In the genomic region with DNA sequence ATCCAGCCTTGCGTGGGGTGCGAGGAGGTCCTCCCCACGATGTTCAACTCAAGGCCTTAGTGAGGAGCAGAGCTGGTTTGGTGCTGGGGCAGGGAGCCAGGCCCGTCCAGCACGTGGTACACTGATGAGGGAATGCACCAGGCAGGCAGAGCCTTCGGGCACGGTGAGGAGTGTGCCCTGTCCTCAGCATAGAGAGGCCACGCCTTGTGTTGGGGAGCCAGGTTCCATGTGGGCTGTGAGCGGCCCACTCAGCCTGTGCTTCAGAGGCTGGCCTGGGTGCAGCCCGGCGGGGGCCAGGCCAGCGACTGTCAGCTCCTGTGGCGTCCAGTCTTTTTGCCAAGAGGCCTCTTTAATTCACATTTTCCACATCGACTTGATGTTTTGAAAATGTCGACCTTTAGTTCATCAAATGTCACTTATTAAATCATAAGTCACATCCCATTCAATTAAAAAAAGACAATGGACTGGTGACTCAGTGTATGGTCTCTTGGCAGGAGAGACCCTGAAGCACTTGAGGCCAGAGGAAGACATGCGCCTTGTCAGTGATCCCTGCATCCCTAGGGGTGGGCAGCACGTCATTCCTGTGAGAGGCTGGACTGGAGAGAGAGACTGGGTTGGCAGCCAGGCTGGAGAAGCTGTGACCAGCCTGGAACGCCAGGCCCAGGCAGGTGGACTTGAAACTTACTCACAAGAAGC, we compare ENCODE assay signal across 12 cellular contexts. TPM values are rescaled to one million over a fixed set of nuclear protein-coding genes. Genes with fewer than 3 reads are reported as not detected.
DNase-seq lines count a peak whose midpoint lies in the region; ATAC-seq, FAIRE-seq and TF ChIP-seq lines count a peak whose summit lies in the region.
"Had no signal": no experiment of that assay in that cellular context is flagged by ENCODE, and none has a peak within 500 bp of the region (broad histone marks: within the 10 kb centered on the region; RNA-seq: fewer than 3 reads in every experiment).

No MANE protein-coding gene starts in this region.

- H3K9me3 ChIP-seq in Caco-2 (no peaks in the 10 kb centered on the region), liver (ENCODE audit: control insufficient read depth in 4 of 4, low read length in 3 of 4) (no peaks in the 10 kb centered on the region), small intestine (ENCODE audit: control insufficient read depth, low read depth) (no peaks in the 10 kb centered on the region)

- H3K4me1 ChIP-seq in Caco-2 (peaks cover 59% of the 10 kb centered on the region), liver (ENCODE audit: control insufficient read depth in 4 of 4, insufficient read depth in 4 of 4, low read length in 3 of 4) (peaks cover 32 to 90% (median 53%) of the 10 kb centered on the region in 4 donors), small intestine (ENCODE audit: control insufficient read depth in 2 of 2, insufficient read depth in 1 of 2, low read depth in 1 of 2, low read length in 1 of 2) (peaks cover 19 to 22% of the 10 kb centered on the region in 2 donors)

- H3K27me3 ChIP-seq in Caco-2 (replicated peaks; ENCODE audit: control insufficient read depth, insufficient read depth, low read length) = no peaks in the 10 kb centered on the region
- H3K27me3 ChIP-seq in liver (ENCODE audit: control insufficient read depth in 4 of 4, insufficient read depth in 4 of 4, low read length in 3 of 4) = no peaks in the 10 kb centered on the region
- no peaks in the 10 kb centered on the region for H3K27me3 ChIP-seq in small intestine (ENCODE audit: control insufficient read depth in 2 of 2, insufficient read depth in 2 of 2, low read length in 2 of 2)

- H3K4me3 ChIP-seq in Caco-2 (ENCODE audit: low read depth, low read length) = no peak overlapping the region
- no peak overlapping the region for H3K4me3 ChIP-seq in liver (ENCODE audit: low read depth in 1 of 3, low read length in 3 of 3)
- no peak overlapping the region for H3K4me3 ChIP-seq in small intestine (ENCODE audit: low read depth in 1 of 2, low read length in 2 of 2)

- H3K36me3 ChIP-seq in Caco-2 (ENCODE audit: control insufficient read depth, insufficient read depth, low read length) (peaks cover 2% of the 10 kb centered on the region), liver (ENCODE audit: control insufficient read depth in 4 of 4, insufficient read depth in 3 of 4, low read depth in 1 of 4, low read length in 3 of 4) (no peaks in the 10 kb centered on the region), small intestine (ENCODE audit: control insufficient read depth in 2 of 2, insufficient read depth in 2 of 2, low read length in 2 of 2) (peaks cover 0 to 1% of the 10 kb centered on the region in 2 donors)

- DNase-seq in Caco-2 (no peak), small intestine (no peak), ecto neural progenitor cell (ENCODE audit: low spot score) (no peak), NCI-H345 (lab: John Stamatoyannopoulos, UW) (no peak)
- no peak for DNase-seq in central memory CD8-positive, alpha-beta T cell (ENCODE audit: low spot score in 2 of 2)
- DNase-seq: activated T-cell treated with anti-CD3 and anti-CD28 coated beads, Interleukin-2, amount 50 U/mL, for 24 hours; effector memory CD8-positive, alpha-beta T cell; NCI-H2081 treated with DMSO at 0.1 percent for 48 hours; T-cell had no signal

- H3K9ac ChIP-seq in liver (ENCODE audit: low read depth in 1 of 2, low read length in 2 of 2) = peak overlapping the region in 1 of 2 donors; percentile 88

- CTCF ChIA-PET in Caco-2 (lab: Charles Lee) = no interaction called here

- TF ChIP-seq CTCF in Caco-2 (IDR thresholded peaks at IDR 0.05; ENCODE audit: insufficient read depth in 1 of 2, low read depth in 1 of 2, low read length in 1 of 2, severe bottlenecking in 1 of 2, unreplicated experiment in 1 of 2) (no peak), liver (IDR thresholded peaks at IDR 0.05; ENCODE audit: low read depth, low read length, missing input control) (no peak)

- no peaks in the 10 kb centered on the region for H3K27me3 Mint-ChIP-seq in Caco-2 (ENCODE audit: insufficient read depth, unreplicated experiment)
- no peaks in the 10 kb centered on the region for H3K27me3 Mint-ChIP-seq in central memory CD8-positive, alpha-beta T cell
- H3K27me3 Mint-ChIP-seq: activated T-cell treated with anti-CD3 and anti-CD28 coated beads, Interleukin-2, amount 50 U/mL, for 24 hours; effector memory CD8-positive, alpha-beta T cell; T-cell had no signal

- peaks cover 46% of the 10 kb centered on the region for H3K36me3 Mint-ChIP-seq in Caco-2 (ENCODE audit: insufficient read depth, unreplicated experiment)
- H3K36me3 Mint-ChIP-seq in central memory CD8-positive, alpha-beta T cell (ENCODE audit: insufficient read depth) = peaks cover 9% of the 10 kb centered on the region

- POLR2A ChIA-PET in Caco-2 (lab: Charles Lee) = no interaction called here

- 72% methylated on average over 18 of the region's 18 CpGs for WGBS in liver
- 76 to 85% (median 80%) methylated on average over 18 of the region's 18 CpGs for WGBS in small intestine, 3 donors

- no peak for ATAC-seq in central memory CD8-positive, alpha-beta T cell (replicated peaks; ENCODE audit: extremely low read depth, poor library complexity, severe bottlenecking)
- ATAC-seq in HG03175 (IDR thresholded peaks at IDR 0.05; ENCODE audit: unreplicated experiment) = no peak
- no peak for ATAC-seq in HG03159 (IDR thresholded peaks at IDR 0.05; ENCODE audit: unreplicated experiment)
- ATAC-seq: effector memory CD8-positive, alpha-beta T cell; T-cell had no signal

- no peak for FAIRE-seq in small intestine (lab: Jason Lieb, UNC)

- H3K9me3 Mint-ChIP-seq in Caco-2 (ENCODE audit: unreplicated experiment) = no peaks in the 10 kb centered on the region
- no peaks in the 10 kb centered on the region for H3K9me3 Mint-ChIP-seq in central memory CD8-positive, alpha-beta T cell
- H3K9me3 Mint-ChIP-seq: activated T-cell treated with anti-CD3 and anti-CD28 coated beads, Interleukin-2, amount 50 U/mL, for 24 hours; effector memory CD8-positive, alpha-beta T cell; T-cell had no signal

- H3K27ac ChIP-seq in liver (ENCODE audit: low read depth in 1 of 2, low read length in 2 of 2) (peak overlapping the region; percentile 92 to 96), small intestine (ENCODE audit: low read depth in 1 of 2, low read length in 1 of 2) (peak overlapping the region; percentile 30 to 65)

- no TSS peak for BruUV-seq in Caco-2 (replicated peaks; lab: Mats Ljungman, UMichigan)

- intact Hi-C loops in Caco-2 (cut with micrococcal nuclease; ENCODE audit: unreplicated experiment) = loop anchor here (5.0 kb wide), 1 partner anchor 138 kb away; no protein-coding TSS in a partner anchor

- H3K4me3 Mint-ChIP-seq in Caco-2 (ENCODE audit: unreplicated experiment) = no peak overlapping the region
- H3K4me3 Mint-ChIP-seq in central memory CD8-positive, alpha-beta T cell = no peak overlapping the region
- H3K4me3 Mint-ChIP-seq: activated T-cell treated with anti-CD3 and anti-CD28 coated beads, Interleukin-2, amount 50 U/mL, for 24 hours; T-cell had no signal

- peak overlapping the region; percentile 97 for H3K27ac Mint-ChIP-seq in Caco-2 (ENCODE audit: unreplicated experiment)
- H3K27ac Mint-ChIP-seq in central memory CD8-positive, alpha-beta T cell (ENCODE audit: low read depth) = peak overlapping the region; percentile 32
- H3K27ac Mint-ChIP-seq: activated T-cell treated with anti-CD3 and anti-CD28 coated beads, Interleukin-2, amount 50 U/mL, for 24 hours; T-cell had no signal

- peaks cover 41% of the 10 kb centered on the region for H3K4me1 Mint-ChIP-seq in Caco-2 (ENCODE audit: low read depth, unreplicated experiment)
- peaks cover 65% of the 10 kb centered on the region for H3K4me1 Mint-ChIP-seq in central memory CD8-positive, alpha-beta T cell

- TF ChIP-seq RAD21 in liver (IDR thresholded peaks at IDR 0.05) = no peak

TF ChIP-seq in liver, 16 proteins besides CTCF, POLR2A, EP300 and RAD21:
- TF ChIP-seq FOXA2 (IDR thresholded peaks at IDR 0.05) (no peak), GABPA (IDR thresholded peaks at IDR 0.05 in 1 of 2, conservative IDR thresholded peaks at IDR 0.05 in 1 of 2) (no peak), NR2F2 (IDR thresholded peaks at IDR 0.05) (no peak), MAX (IDR thresholded peaks at IDR 0.05) (peak; percentile 51), SP1 (IDR thresholded peaks at IDR 0.05) (no peak), JUND (IDR thresholded peaks at IDR 0.05) (no peak)

RNA-seq across cellular contexts. Expression of gene ERGIC1, which starts 21.7 kb away (rescaled TPM):
- total RNA-seq in Caco-2 (2022) (152 and 161 TPM in 2 replicates), liver (100 to 1,000 TPM in 1 of 2 donors, 10 to 100 TPM in 1; 45.4 to 149 TPM)
- polyA plus RNA-seq in liver (100 to 1,000 TPM in 1 of 2 donors, 10 to 100 TPM in 1; 53.1 to 155 TPM), small intestine (100 to 1,000 TPM in 1 of 3 donors, 10 to 100 TPM in 2; 58.1 to 127 (median 64.2) TPM)
